Comparison of ENCODE assay signal across 1 cellular context in genomic region chr9:119216891-119217290, GRCh38.
TF ChIP-seq lines count a peak whose summit lies in the region.

No MANE protein-coding gene starts in this region.

TF ChIP-seq in GM23338, 12 proteins besides CTCF, POLR2A, EP300 and RAD21 (continued from another document):
- TF ChIP-seq, protein P1, sequence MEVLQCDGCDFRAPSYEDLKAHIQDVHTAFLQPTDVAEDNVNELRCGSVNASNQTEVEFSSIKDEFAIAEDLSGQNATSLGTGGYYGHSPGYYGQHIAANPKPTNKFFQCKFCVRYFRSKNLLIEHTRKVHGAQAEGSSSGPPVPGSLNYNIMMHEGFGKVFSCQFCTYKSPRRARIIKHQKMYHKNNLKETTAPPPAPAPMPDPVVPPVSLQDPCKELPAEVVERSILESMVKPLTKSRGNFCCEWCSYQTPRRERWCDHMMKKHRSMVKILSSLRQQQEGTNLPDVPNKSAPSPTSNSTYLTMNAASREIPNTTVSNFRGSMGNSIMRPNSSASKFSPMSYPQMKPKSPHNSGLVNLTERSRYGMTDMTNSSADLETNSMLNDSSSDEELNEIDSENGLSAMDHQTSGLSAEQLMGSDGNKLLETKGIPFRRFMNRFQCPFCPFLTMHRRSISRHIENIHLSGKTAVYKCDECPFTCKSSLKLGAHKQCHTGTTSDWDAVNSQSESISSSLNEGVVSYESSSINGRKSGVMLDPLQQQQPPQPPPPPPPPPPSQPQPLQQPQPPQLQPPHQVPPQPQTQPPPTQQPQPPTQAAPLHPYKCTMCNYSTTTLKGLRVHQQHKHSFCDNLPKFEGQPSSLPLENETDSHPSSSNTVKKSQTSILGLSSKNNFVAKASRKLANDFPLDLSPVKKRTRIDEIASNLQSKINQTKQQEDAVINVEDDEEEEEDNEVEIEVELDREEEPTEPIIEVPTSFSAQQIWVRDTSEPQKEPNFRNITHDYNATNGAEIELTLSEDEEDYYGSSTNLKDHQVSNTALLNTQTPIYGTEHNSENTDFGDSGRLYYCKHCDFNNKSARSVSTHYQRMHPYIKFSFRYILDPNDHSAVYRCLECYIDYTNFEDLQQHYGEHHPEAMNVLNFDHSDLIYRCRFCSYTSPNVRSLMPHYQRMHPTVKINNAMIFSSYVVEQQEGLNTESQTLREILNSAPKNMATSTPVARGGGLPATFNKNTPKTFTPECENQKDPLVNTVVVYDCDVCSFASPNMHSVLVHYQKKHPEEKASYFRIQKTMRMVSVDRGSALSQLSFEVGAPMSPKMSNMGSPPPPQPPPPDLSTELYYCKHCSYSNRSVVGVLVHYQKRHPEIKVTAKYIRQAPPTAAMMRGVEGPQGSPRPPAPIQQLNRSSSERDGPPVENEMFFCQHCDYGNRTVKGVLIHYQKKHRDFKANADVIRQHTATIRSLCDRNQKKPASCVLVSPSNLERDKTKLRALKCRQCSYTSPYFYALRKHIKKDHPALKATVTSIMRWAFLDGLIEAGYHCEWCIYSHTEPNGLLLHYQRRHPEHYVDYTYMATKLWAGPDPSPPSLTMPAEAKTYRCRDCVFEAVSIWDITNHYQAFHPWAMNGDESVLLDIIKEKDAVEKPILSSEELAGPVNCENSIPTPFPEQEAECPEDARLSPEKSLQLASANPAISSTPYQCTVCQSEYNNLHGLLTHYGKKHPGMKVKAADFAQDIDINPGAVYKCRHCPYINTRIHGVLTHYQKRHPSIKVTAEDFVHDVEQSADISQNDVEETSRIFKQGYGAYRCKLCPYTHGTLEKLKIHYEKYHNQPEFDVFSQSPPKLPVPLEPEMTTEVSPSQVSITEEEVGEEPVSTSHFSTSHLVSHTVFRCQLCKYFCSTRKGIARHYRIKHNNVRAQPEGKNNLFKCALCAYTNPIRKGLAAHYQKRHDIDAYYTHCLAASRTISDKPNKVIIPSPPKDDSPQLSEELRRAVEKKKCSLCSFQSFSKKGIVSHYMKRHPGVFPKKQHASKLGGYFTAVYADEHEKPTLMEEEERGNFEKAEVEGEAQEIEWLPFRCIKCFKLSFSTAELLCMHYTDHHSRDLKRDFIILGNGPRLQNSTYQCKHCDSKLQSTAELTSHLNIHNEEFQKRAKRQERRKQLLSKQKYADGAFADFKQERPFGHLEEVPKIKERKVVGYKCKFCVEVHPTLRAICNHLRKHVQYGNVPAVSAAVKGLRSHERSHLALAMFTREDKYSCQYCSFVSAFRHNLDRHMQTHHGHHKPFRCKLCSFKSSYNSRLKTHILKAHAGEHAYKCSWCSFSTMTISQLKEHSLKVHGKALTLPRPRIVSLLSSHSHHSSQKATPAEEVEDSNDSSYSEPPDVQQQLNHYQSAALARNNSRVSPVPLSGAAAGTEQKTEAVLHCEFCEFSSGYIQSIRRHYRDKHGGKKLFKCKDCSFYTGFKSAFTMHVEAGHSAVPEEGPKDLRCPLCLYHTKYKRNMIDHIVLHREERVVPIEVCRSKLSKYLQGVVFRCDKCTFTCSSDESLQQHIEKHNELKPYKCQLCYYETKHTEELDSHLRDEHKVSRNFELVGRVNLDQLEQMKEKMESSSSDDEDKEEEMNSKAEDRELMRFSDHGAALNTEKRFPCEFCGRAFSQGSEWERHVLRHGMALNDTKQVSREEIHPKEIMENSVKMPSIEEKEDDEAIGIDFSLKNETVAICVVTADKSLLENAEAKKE (CRISPR knock-in tag; IDR thresholded peaks at IDR 0.05), result no peak
- TF ChIP-seq ZNF114 (CRISPR knock-in tag; IDR thresholded peaks at IDR 0.05) (no peak), NANOG (IDR thresholded peaks at IDR 0.05; ENCODE audit: borderline replicate concordance) (no peak), JUNB (IDR thresholded peaks at IDR 0.05; ENCODE audit: unreplicated experiment) (no peak), REST (IDR thresholded peaks at IDR 0.05; ENCODE audit: unreplicated experiment) (no peak)
